ENCODE assay signal across 1 cellular context in genomic region chr1:121048293-121048752, GRCh38.
A peak's percentile ranks its signal among the peaks of the same experiment; 100 is the strongest.
TF ChIP-seq lines count a peak whose summit lies in the region.

No MANE protein-coding gene starts in this region.

TF ChIP-seq in H1, 55 proteins besides CTCF, POLR2A, EP300 and RAD21:
- TF ChIP-seq TBP (IDR thresholded peaks at IDR 0.05; ENCODE audit: low read depth, low read length) (peak; percentile 75), CEBPB (IDR thresholded peaks at IDR 0.05; ENCODE audit: low read depth, low read length) (peak; percentile 56; the same call in 1 of the 2 replicates)
